28 cellular contexts compared by ENCODE assay signal in the genomic region with DNA sequence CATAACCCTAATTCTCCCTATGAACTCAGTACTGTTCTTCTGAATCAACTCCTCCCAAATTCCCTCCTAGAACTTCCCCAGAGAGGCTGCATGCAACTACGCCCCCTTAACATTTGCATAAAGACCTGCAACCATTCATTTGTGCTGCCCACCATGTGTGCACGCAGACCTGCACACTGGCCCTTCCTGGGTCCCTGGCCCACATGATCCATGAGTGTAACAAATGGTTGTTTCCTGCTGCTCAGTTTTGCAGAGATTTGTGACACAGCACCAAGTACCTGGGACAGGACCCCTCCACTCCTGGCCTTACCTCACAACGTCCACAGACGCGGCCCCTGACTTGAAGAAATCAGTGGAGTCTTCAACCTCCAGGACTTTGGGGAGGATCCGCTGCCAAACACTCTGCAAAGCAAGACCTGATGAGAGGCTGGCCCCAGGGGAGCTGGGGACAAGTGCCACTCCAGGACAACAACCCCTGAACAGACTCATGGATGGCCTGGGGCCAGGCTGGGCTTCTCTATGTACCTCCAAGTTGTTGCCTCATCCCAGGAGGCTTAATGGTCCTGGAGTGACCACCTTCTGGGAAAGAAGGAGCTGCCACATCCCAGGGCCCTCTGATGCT. TPM values are rescaled to one million over a fixed set of nuclear protein-coding genes. Genes with fewer than 3 reads are reported as not detected.
A peak's percentile ranks its signal among the peaks of the same experiment; 100 is the strongest.
DNase-seq lines count a peak whose midpoint lies in the region; ATAC-seq, FAIRE-seq and TF ChIP-seq lines count a peak whose summit lies in the region.
"Had no signal": no experiment of that assay in that cellular context is flagged by ENCODE, and none has a peak within 500 bp of the region (broad histone marks: within the 10 kb centered on the region; RNA-seq: fewer than 3 reads in every experiment).

No MANE protein-coding gene starts in this region.

- H3K36me3 ChIP-seq in lung (ENCODE audit: control insufficient read depth in 2 of 2, insufficient read depth in 2 of 2, low read length in 2 of 2) (no peaks in the 10 kb centered on the region), testis (ENCODE audit: low read depth, missing control alignments) (no peaks in the 10 kb centered on the region)

- no peak overlapping the region for H3K27ac ChIP-seq in lung (ENCODE audit: low read depth in 1 of 2, low read length in 1 of 2)
- H3K27ac ChIP-seq in testis: no peak overlapping the region
- H3K27ac ChIP-seq: ascending aorta had no signal

- no peak overlapping the region for H3K4me3 ChIP-seq in lung
- H3K4me3 ChIP-seq in testis: no peak overlapping the region
- H3K4me3 ChIP-seq: ascending aorta had no signal

- no peak for TF ChIP-seq POLR2A in testis (IDR thresholded peaks at IDR 0.05)
- no peak for TF ChIP-seq POLR2A in H54 (IDR thresholded peaks at IDR 0.05; ENCODE audit: low read depth, low read length)

- POLR2A ChIA-PET in activated CD4-positive, alpha-beta memory T cell treated with anti-CD3 and anti-CD28 coated beads for 36 hours (lab: Charles Lee): no interaction called here

- peak; percentile 17 for DNase-seq in activated T-cell treated with anti-CD3 and anti-CD28 coated beads, Interleukin-2, amount 50 U/mL, for 24 hours
- no peak for DNase-seq in activated T-cell treated with anti-CD3 and anti-CD28 coated beads, Interleukin-2, amount 50 U/mL, for 72 hours
- DNase-seq in activated CD4-positive, alpha-beta memory T cell treated with anti-CD3 and anti-CD28 coated beads for 36 hours: peak; percentile 4
- DNase-seq in lung (ENCODE audit: low spot score): peak; percentile 28
- peak; percentile 13 for DNase-seq in testis
- DNase-seq in H54 (ENCODE audit: insufficient read length, low spot score): no peak
- no peak for DNase-seq in NCI-H345 treated with DMSO at 0.1 percent for 48 hours (lab: John Stamatoyannopoulos, UW; ENCODE audit: unreplicated experiment)
- no peak for DNase-seq in SIG-M5 (lab: John Stamatoyannopoulos, UW)
- DNase-seq: ACHN; activated naive CD4-positive, alpha-beta T cell treated with anti-CD3 and anti-CD28 coated beads for 36 hours; DMS 273 treated with DMSO at 0.1 percent for 48 hours; HCEC 1CT; IMR-90; mammary epithelial cell; naive thymus-derived CD8-positive, alpha-beta T cell; NCI-H1436; NCI-H2171 treated with DMSO at 0.1 percent for 48 hours; NCI-H82; PC-3; small intestine; stimulated activated CD4-positive, alpha-beta T cell treated with anti-CD3 and anti-CD28 coated beads, Interleukin-4, amount 100 ng/mL, for 24 hours; substantia nigra; T-helper 9 cell had no signal

- TF ChIP-seq CTCF in lung (IDR thresholded peaks at IDR 0.05; ENCODE audit: control extremely low read depth, extremely low read depth): no peak
- no peak for TF ChIP-seq CTCF in testis (IDR thresholded peaks at IDR 0.05)

- H3K9me3 Mint-ChIP-seq in activated T-cell treated with anti-CD3 and anti-CD28 coated beads, Interleukin-2, amount 50 U/mL, for 24 hours: no peaks in the 10 kb centered on the region
- no peaks in the 10 kb centered on the region for H3K9me3 Mint-ChIP-seq in activated T-cell treated with anti-CD3 and anti-CD28 coated beads, Interleukin-2, amount 50 U/mL, for 72 hours
- no peaks in the 10 kb centered on the region for H3K9me3 Mint-ChIP-seq in activated CD4-positive, alpha-beta memory T cell treated with anti-CD3 and anti-CD28 coated beads for 36 hours
- H3K9me3 Mint-ChIP-seq: activated naive CD4-positive, alpha-beta T cell treated with anti-CD3 and anti-CD28 coated beads for 36 hours; CD14-positive monocyte; naive thymus-derived CD8-positive, alpha-beta T cell had no signal

- 87 to 95% methylated on average over 6 of the region's 6 CpGs for WGBS in lung, 2 donors
- WGBS in testis, 2 donors: 88 to 93% methylated on average over 2 to 6 of the region's 6 CpGs

- H3K36me3 Mint-ChIP-seq in activated T-cell treated with anti-CD3 and anti-CD28 coated beads, Interleukin-2, amount 50 U/mL, for 24 hours (ENCODE audit: low read depth): no peaks in the 10 kb centered on the region
- no peaks in the 10 kb centered on the region for H3K36me3 Mint-ChIP-seq in activated T-cell treated with anti-CD3 and anti-CD28 coated beads, Interleukin-2, amount 50 U/mL, for 72 hours (ENCODE audit: insufficient read depth in 2 of 2)
- H3K36me3 Mint-ChIP-seq in activated CD4-positive, alpha-beta memory T cell treated with anti-CD3 and anti-CD28 coated beads for 36 hours: no peaks in the 10 kb centered on the region
- H3K36me3 Mint-ChIP-seq: CD14-positive monocyte; naive thymus-derived CD8-positive, alpha-beta T cell had no signal

- H3K27ac Mint-ChIP-seq in activated T-cell treated with anti-CD3 and anti-CD28 coated beads, Interleukin-2, amount 50 U/mL, for 24 hours: no peak overlapping the region
- H3K27ac Mint-ChIP-seq in activated T-cell treated with anti-CD3 and anti-CD28 coated beads, Interleukin-2, amount 50 U/mL, for 72 hours: no peak overlapping the region
- H3K27ac Mint-ChIP-seq in activated CD4-positive, alpha-beta memory T cell treated with anti-CD3 and anti-CD28 coated beads for 36 hours: no peak overlapping the region
- H3K27ac Mint-ChIP-seq: activated naive CD4-positive, alpha-beta T cell treated with anti-CD3 and anti-CD28 coated beads for 36 hours; CD14-positive monocyte; naive thymus-derived CD8-positive, alpha-beta T cell had no signal

- H3K4me3 Mint-ChIP-seq in activated T-cell treated with anti-CD3 and anti-CD28 coated beads, Interleukin-2, amount 50 U/mL, for 24 hours: no peak overlapping the region
- no peak overlapping the region for H3K4me3 Mint-ChIP-seq in activated T-cell treated with anti-CD3 and anti-CD28 coated beads, Interleukin-2, amount 50 U/mL, for 72 hours
- H3K4me3 Mint-ChIP-seq in activated CD4-positive, alpha-beta memory T cell treated with anti-CD3 and anti-CD28 coated beads for 36 hours: no peak overlapping the region
- H3K4me3 Mint-ChIP-seq: activated naive CD4-positive, alpha-beta T cell treated with anti-CD3 and anti-CD28 coated beads for 36 hours; CD14-positive monocyte; naive thymus-derived CD8-positive, alpha-beta T cell had no signal

- H3K27me3 Mint-ChIP-seq in activated T-cell treated with anti-CD3 and anti-CD28 coated beads, Interleukin-2, amount 50 U/mL, for 24 hours: peaks cover 6% of the 10 kb centered on the region
- H3K27me3 Mint-ChIP-seq in activated T-cell treated with anti-CD3 and anti-CD28 coated beads, Interleukin-2, amount 50 U/mL, for 72 hours (ENCODE audit: low read depth): peaks cover 17% of the 10 kb centered on the region
- peaks cover 4% of the 10 kb centered on the region for H3K27me3 Mint-ChIP-seq in activated CD4-positive, alpha-beta memory T cell treated with anti-CD3 and anti-CD28 coated beads for 36 hours

- intact Hi-C loops in activated CD4-positive, alpha-beta memory T cell treated with anti-CD3 and anti-CD28 coated beads for 36 hours (cut with micrococcal nuclease): no loop called here
- intact Hi-C loops in testis (cut with DNase I; ENCODE audit: low total_unique reads): no loop called here

- no peaks in the 10 kb centered on the region for H3K4me1 ChIP-seq in lung (ENCODE audit: control insufficient read depth in 2 of 2, insufficient read depth in 2 of 2, low read length in 2 of 2)
- H3K4me1 ChIP-seq in testis: no peaks in the 10 kb centered on the region
- H3K4me1 ChIP-seq: ascending aorta had no signal

- no peaks in the 10 kb centered on the region for H3K9me3 ChIP-seq in lung (ENCODE audit: control insufficient read depth in 2 of 2, insufficient read depth in 1 of 2, low read length in 1 of 2)
- no peaks in the 10 kb centered on the region for H3K9me3 ChIP-seq in testis
- H3K9me3 ChIP-seq: ascending aorta had no signal

- H3K27me3 ChIP-seq in lung (ENCODE audit: control insufficient read depth, insufficient read depth) (no peaks in the 10 kb centered on the region), testis (no peaks in the 10 kb centered on the region)
- H3K27me3 ChIP-seq: ascending aorta had no signal

- H3K4me1 Mint-ChIP-seq in activated T-cell treated with anti-CD3 and anti-CD28 coated beads, Interleukin-2, amount 50 U/mL, for 24 hours (ENCODE audit: low read depth): no peaks in the 10 kb centered on the region
- H3K4me1 Mint-ChIP-seq in activated T-cell treated with anti-CD3 and anti-CD28 coated beads, Interleukin-2, amount 50 U/mL, for 72 hours (ENCODE audit: low read depth): no peaks in the 10 kb centered on the region
- H3K4me1 Mint-ChIP-seq in activated CD4-positive, alpha-beta memory T cell treated with anti-CD3 and anti-CD28 coated beads for 36 hours (ENCODE audit: low read depth): no peaks in the 10 kb centered on the region
- H3K4me1 Mint-ChIP-seq: CD14-positive monocyte; naive thymus-derived CD8-positive, alpha-beta T cell had no signal

- no peak for FAIRE-seq in H54 (lab: Jason Lieb, UNC)
- FAIRE-seq: GM12891, small intestine had no signal

- CTCF ChIA-PET in activated CD4-positive, alpha-beta memory T cell treated with anti-CD3 and anti-CD28 coated beads for 36 hours (lab: Charles Lee): no interaction called here

- ATAC-seq in activated T-cell treated with anti-CD3 and anti-CD28 coated beads, Interleukin-2, amount 50 U/mL, for 72 hours (replicated peaks in 1 of 2): no peak
- ATAC-seq in lung (ENCODE audit: insufficient read depth, low FRiP score): no peak
- ATAC-seq: activated CD4-positive, CD25-positive, alpha-beta regulatory T cell treated with anti-CD3 and anti-CD28 coated beads, Interleukin-2, amount 50 U/mL, for 24 hours; naive thymus-derived CD8-positive, alpha-beta T cell; PC-3 had no signal

RNA-seq across cellular contexts. Expression of a gene that starts 33.8 kb away (rescaled TPM):
- total RNA-seq in activated T-cell treated with anti-CD3 and anti-CD28 coated beads, Interleukin-2, amount 50 U/mL, for 72 hours: under 1 TPM; 0.21 to 0.48 TPM
- not detected for total RNA-seq in activated CD4-positive, alpha-beta memory T cell treated with anti-CD3 and anti-CD28 coated beads for 36 hours
- total RNA-seq in lung (1 to 10 TPM in 1 of 2 donors, under 1 TPM in 1; 0.51 to 9.0 TPM), testis (10 to 100 TPM; 67.5 to 73.8 TPM)
- polyA plus RNA-seq in lung (1 to 10 TPM; 2.3 to 3.3 TPM), testis (ENCODE audit: insufficient read depth, low read depth, low replicate concordance) (19.6 TPM)
- total RNA-seq: activated naive CD4-positive, alpha-beta T cell treated with anti-CD3 and anti-CD28 coated beads for 36 hours; fibroblast of lung; IMR-90; naive thymus-derived CD8-positive, alpha-beta T cell; PC-3 had no signal
- polyA plus RNA-seq: CD14-positive monocyte; fibroblast of lung; IMR-90; naive thymus-derived CD8-positive, alpha-beta T cell had no signal

Comparison
In these comparisons a context has a peak if more than half of its experiments do, and no peak if none do; other contexts are left out.
1. DNase-seq: peak in activated T-cell treated with anti-CD3 and anti-CD28 coated beads, Interleukin-2, amount 50 U/mL, for 24 hours (single experiment), activated CD4-positive, alpha-beta memory T cell treated with anti-CD3 and anti-CD28 coated beads for 36 hours (single experiment), lung (single experiment) and testis (single experiment); none in activated T-cell treated with anti-CD3 and anti-CD28 coated beads, Interleukin-2, amount 50 U/mL, for 72 hours (0 of 2), H54 (single experiment), NCI-H345 treated with DMSO at 0.1 percent for 48 hours (single experiment) and SIG-M5 (single experiment).
2. RNA of a gene that starts 33.8 kb away (total RNA-seq): 67.5 to 73.8 TPM in testis; 0.51 to 9.0 TPM in lung, 0.21 to 0.48 TPM in activated T-cell treated with anti-CD3 and anti-CD28 coated beads, Interleukin-2, amount 50 U/mL, for 72 hours and not detected in activated CD4-positive, alpha-beta memory T cell treated with anti-CD3 and anti-CD28 coated beads for 36 hours; every median in the first group is over 4 times any median in the second.